In genomic region chr20:58555078-58555765, GRCh38 we compare ENCODE assay signal across 14 cellular contexts. TPM values are rescaled to one million over a fixed set of nuclear protein-coding genes. Genes with fewer than 3 reads are reported as not detected.
DNase-seq lines count a peak whose midpoint lies in the region; ATAC-seq, FAIRE-seq and TF ChIP-seq lines count a peak whose summit lies in the region.
"Had no signal": no experiment of that assay in that cellular context is flagged by ENCODE, and none has a peak within 500 bp of the region (broad histone marks: within the 10 kb centered on the region; RNA-seq: fewer than 3 reads in every experiment).

No MANE protein-coding gene starts in this region.

- no peaks in the 10 kb centered on the region for H3K9me3 Mint-ChIP-seq in MCF 10A (ENCODE audit: unreplicated experiment)
- H3K9me3 Mint-ChIP-seq: activated CD4-positive, alpha-beta T cell treated with anti-CD3 and anti-CD28 coated beads, Interleukin-2, amount 10 ng/mL, durations not matched to agents 7 days and 5 days; immature natural killer cell; stimulated activated naive B cell treated with anti-CD40 and anti-IgM and Interleukin-4, amounts not matched to agents 10 μg/mL and 1 μg/mL and 100 μg/mL, for 72 hours had no signal

- POLR2A ChIA-PET in MCF 10A (lab: Yijun Ruan, JAX): interaction anchor here (0.8 to 1.5 kb wide), 4 partner anchors 9 to 857 kb away, joined by 3 to 9 read pairs (median 4); partner anchors contain the start of gene STX16

- CTCF ChIA-PET in MCF 10A (lab: Yijun Ruan, JAX): interaction anchor here (0.6 to 1.0 kb wide), 5 partner anchors 29 to 904 kb away, joined by 3 to 4 read pairs (median 3); no protein-coding TSS in a partner anchor

- H3K36me3 Mint-ChIP-seq in MCF 10A (ENCODE audit: insufficient read depth, unreplicated experiment): peaks cover 6% of the 10 kb centered on the region
- H3K36me3 Mint-ChIP-seq: immature natural killer cell; stimulated activated naive B cell treated with anti-CD40 and anti-IgM and Interleukin-4, amounts not matched to agents 10 μg/mL and 1 μg/mL and 100 μg/mL, for 72 hours had no signal

- no TSS peak for BruUV-seq in MCF 10A (replicated peaks; lab: Mats Ljungman, UMichigan)

- peaks cover 22% of the 10 kb centered on the region for H3K4me1 Mint-ChIP-seq in MCF 10A (ENCODE audit: insufficient read depth, unreplicated experiment)
- H3K4me1 Mint-ChIP-seq: activated CD4-positive, alpha-beta T cell treated with anti-CD3 and anti-CD28 coated beads, Interleukin-2, amount 10 ng/mL, durations not matched to agents 7 days and 5 days; immature natural killer cell; stimulated activated naive B cell treated with anti-CD40 and anti-IgM and Interleukin-4, amounts not matched to agents 10 μg/mL and 1 μg/mL and 100 μg/mL, for 72 hours had no signal

- peak; percentile 100 for FAIRE-seq in HTR-8/SVneo (lab: Jason Lieb, UNC)

- no peak for TF ChIP-seq CTCF in MCF 10A (IDR thresholded peaks at IDR 0.05; ENCODE audit: unreplicated experiment)

- intact Hi-C loops in MCF 10A (cut with micrococcal nuclease): no loop called here

- peaks cover 17% of the 10 kb centered on the region for H3K27me3 Mint-ChIP-seq in MCF 10A (ENCODE audit: insufficient read depth, unreplicated experiment)

- peak overlapping the region; percentile 55 for H3K27ac Mint-ChIP-seq in MCF 10A (ENCODE audit: low read depth, unreplicated experiment)
- H3K27ac Mint-ChIP-seq: activated CD4-positive, alpha-beta T cell treated with anti-CD3 and anti-CD28 coated beads, Interleukin-2, amount 10 ng/mL, durations not matched to agents 7 days and 5 days; immature natural killer cell; stimulated activated naive B cell treated with anti-CD40 and anti-IgM and Interleukin-4, amounts not matched to agents 10 μg/mL and 1 μg/mL and 100 μg/mL, for 72 hours had no signal

- H3K4me3 Mint-ChIP-seq in MCF 10A (ENCODE audit: unreplicated experiment): no peak overlapping the region
- H3K4me3 Mint-ChIP-seq: activated CD4-positive, alpha-beta T cell treated with anti-CD3 and anti-CD28 coated beads, Interleukin-2, amount 10 ng/mL, durations not matched to agents 7 days and 5 days; immature natural killer cell; stimulated activated naive B cell treated with anti-CD40 and anti-IgM and Interleukin-4, amounts not matched to agents 10 μg/mL and 1 μg/mL and 100 μg/mL, for 72 hours had no signal

- DNase-seq in AG08396 (ENCODE audit: low spot score): peak; percentile 77
- peak; percentile 99 for DNase-seq in HTR-8/SVneo (ENCODE audit: insufficient read length, low spot score)
- peak; percentile 81 for DNase-seq in MCF 10A (ENCODE audit: unreplicated experiment)
- DNase-seq in islet precursor cell: peak; percentile 21
- DNase-seq in SKM-1 treated with dmso at 0.1 percent for 144 hours (lab: John Stamatoyannopoulos, UW; ENCODE audit: unreplicated experiment): no peak
- DNase-seq: activated CD4-positive, alpha-beta T cell treated with anti-CD3 and anti-CD28 coated beads, Interleukin-2, amount 10 ng/mL, durations not matched to agents 7 days and 5 days; BE2C; GF-D8; immature natural killer cell; NCI-H526; stimulated activated naive B cell treated with anti-CD40 and anti-IgM and Interleukin-4, amounts not matched to agents 10 μg/mL and 1 μg/mL and 100 μg/mL, for 72 hours had no signal

- ATAC-seq in HG03196 (IDR thresholded peaks at IDR 0.05; ENCODE audit: unreplicated experiment) (no peak), HG02623 (IDR thresholded peaks at IDR 0.05; ENCODE audit: unreplicated experiment) (no peak), GM19351 (IDR thresholded peaks at IDR 0.05; ENCODE audit: unreplicated experiment) (no peak)
- ATAC-seq: stimulated activated naive B cell treated with anti-CD40 and anti-IgM and Interleukin-4, amounts not matched to agents 10 μg/mL and 1 μg/mL and 100 μg/mL, for 72 hours had no signal

RNA-seq across cellular contexts. Expression of gene APCDD1L, which starts 40.0 kb away (rescaled TPM):
- 0.12 and 0.86 TPM in 2 replicates for total RNA-seq in MCF 10A (2022)
- total RNA-seq: activated CD4-positive, alpha-beta T cell treated with anti-CD3 and anti-CD28 coated beads, Interleukin-2, amount 10 ng/mL, durations not matched to agents 7 days and 5 days had no signal
